ENCODE assay signal across 15 cellular contexts in genomic region chr6:46993846-46994245, GRCh38. TPM values are rescaled to one million over a fixed set of nuclear protein-coding genes. Genes with fewer than 3 reads are reported as not detected.
A peak's percentile ranks its signal among the peaks of the same experiment; 100 is the strongest.
DNase-seq lines count a peak whose midpoint lies in the region; ATAC-seq and TF ChIP-seq lines count a peak whose summit lies in the region.
"Had no signal": no experiment of that assay in that cellular context is flagged by ENCODE, and none has a peak within 500 bp of the region (broad histone marks: within the 10 kb centered on the region; RNA-seq: fewer than 3 reads in every experiment).

No MANE protein-coding gene starts in this region.

- H3K4me2 ChIP-seq in GM23248 (ENCODE audit: unreplicated experiment) (no peak overlapping the region), fibroblast of lung (ENCODE audit: extremely low read depth, insufficient read depth, low read length) (no peak overlapping the region), OCI-LY7 (ENCODE audit: low read length) (no peak overlapping the region)

- H2AFZ ChIP-seq in GM23248 (no peak overlapping the region), fibroblast of lung (ENCODE audit: low read length) (no peak overlapping the region), OCI-LY7 (ENCODE audit: low read length) (no peak overlapping the region)

- H3K9ac ChIP-seq in GM23248 (no peak overlapping the region), fibroblast of lung (ENCODE audit: insufficient read depth, low read length) (no peak overlapping the region)

- H3K79me2 ChIP-seq in GM23248 (ENCODE audit: insufficient read depth) (no peaks in the 10 kb centered on the region), fibroblast of lung (ENCODE audit: control insufficient read depth, insufficient read depth, low read length) (no peaks in the 10 kb centered on the region), OCI-LY7 (ENCODE audit: insufficient read depth, low read depth, low read length) (no peaks in the 10 kb centered on the region)

- intact Hi-C loops in OCI-LY7 (cut with micrococcal nuclease; ENCODE audit: unreplicated experiment) = no loop called here

- no peaks in the 10 kb centered on the region for H3K9me3 ChIP-seq in GM23248 (ENCODE audit: low read depth)
- no peaks in the 10 kb centered on the region for H3K9me3 ChIP-seq in fibroblast of lung (ENCODE audit: control insufficient read depth, insufficient read depth, low read depth, low read length)
- no peaks in the 10 kb centered on the region for H3K9me3 ChIP-seq in OCI-LY7 (ENCODE audit: low read length)

- peak; percentile 81 for DNase-seq in GM23248
- DNase-seq in RWPE1 (ENCODE audit: low spot score) = peak; percentile 90
- DNase-seq in fibroblast of lung (ENCODE audit: low read depth in 2 of 2) = peak; percentile 35 to 99
- DNase-seq in retinal pigment epithelial cell (ENCODE audit: low read depth) = peak; percentile 30
- DNase-seq in OCI-LY7 (ENCODE audit: low spot score) = no peak
- DNase-seq in G401 (ENCODE audit: low spot score) = no peak
- DNase-seq: activated CD4-positive, alpha-beta T cell treated with anti-CD3 and anti-CD28 coated beads, Interleukin-2, amount 10 ng/mL, durations not matched to agents 24 days and 14 days; NCI-H1105 treated with DMSO at 0.1 percent for 48 hours; NCI-H526 treated with DMSO at 0.1 percent for 48 hours; posterior cingulate gyrus had no signal

- no peaks in the 10 kb centered on the region for H3F3A ChIP-seq in GM23248 (ENCODE audit: insufficient read depth)

- H3K9me2 ChIP-seq in GM23248 (ENCODE audit: insufficient read depth) = no peaks in the 10 kb centered on the region
- H3K9me2 ChIP-seq in OCI-LY7 (ENCODE audit: insufficient read depth, low read length) = no peaks in the 10 kb centered on the region

- H3K4me1 ChIP-seq in GM23248 (ENCODE audit: insufficient read depth) = 0 out of 2 replicates have a peak, but pooled peaks cover 5% of the 10 kb centered on the region
- peaks cover 2% of the 10 kb centered on the region for H3K4me1 ChIP-seq in fibroblast of lung (ENCODE audit: control insufficient read depth, extremely low read depth, insufficient read depth, low read length)
- H3K4me1 ChIP-seq in OCI-LY7 (ENCODE audit: insufficient read depth, low read length, poor library complexity, severe bottlenecking) = no peaks in the 10 kb centered on the region

- no peak overlapping the region for H3K27ac ChIP-seq in GM23248
- H3K27ac ChIP-seq in RWPE1 = no peak overlapping the region
- H3K27ac ChIP-seq in fibroblast of lung (ENCODE audit: insufficient read depth, low read length) = no peak overlapping the region
- H3K27ac ChIP-seq in OCI-LY7 (ENCODE audit: low read depth, low read length, poor library complexity, severe bottlenecking) = no peak overlapping the region

- POLR2A ChIA-PET in RWPE1 (lab: Yijun Ruan, JAX; ENCODE audit: low non-redundant PET) (interaction anchor here (0.5 kb wide), 1 partner anchor 9 kb away, joined by 6 read pairs; no protein-coding TSS in a partner anchor), OCI-LY7 (lab: Charles Lee) (interaction anchor here (0.6 kb wide), 1 partner anchor 38 kb away, joined by 3 read pairs; no protein-coding TSS in a partner anchor)

- H3K36me3 ChIP-seq in GM23248 (ENCODE audit: low read depth) (no peaks in the 10 kb centered on the region), fibroblast of lung (ENCODE audit: control insufficient read depth, insufficient read depth, low read length) (no peaks in the 10 kb centered on the region), OCI-LY7 (ENCODE audit: insufficient read depth, low read length) (no peaks in the 10 kb centered on the region)

- H4K20me1 ChIP-seq in GM23248 (ENCODE audit: insufficient read depth) (no peaks in the 10 kb centered on the region), fibroblast of lung (ENCODE audit: control insufficient read depth, extremely low read depth, insufficient read depth, low read length) (no peaks in the 10 kb centered on the region), OCI-LY7 (ENCODE audit: insufficient read depth, low read length) (no peaks in the 10 kb centered on the region)

- no peak overlapping the region for H3K4me3 ChIP-seq in GM23248
- no peak overlapping the region for H3K4me3 ChIP-seq in fibroblast of lung (replicated peaks in 1 of 4; ENCODE audit: control extremely low read depth in 1 of 4, insufficient read depth in 1 of 4, low read depth in 3 of 4, low read length in 4 of 4)
- no peak overlapping the region for H3K4me3 ChIP-seq in retinal pigment epithelial cell (ENCODE audit: low read length)
- no peak overlapping the region for H3K4me3 ChIP-seq in OCI-LY7 (ENCODE audit: low read depth, low read length, poor library complexity, severe bottlenecking)

- ATAC-seq in HG02840 (IDR thresholded peaks at IDR 0.05; ENCODE audit: low FRiP score, unreplicated experiment) (no peak), GM18867 (IDR thresholded peaks at IDR 0.05; ENCODE audit: unreplicated experiment) (no peak)

- CTCF ChIA-PET in RWPE1 (lab: Yijun Ruan, JAX) (interaction anchor here (0.8 to 1.3 kb wide), 2 partner anchors 49 to 145 kb away, joined by 4 to 7 read pairs; no protein-coding TSS in a partner anchor), OCI-LY7 (lab: Charles Lee; ENCODE audit: unreplicated experiment) (no interaction called here)

- 0 out of 2 replicates have a peak, but pooled peaks cover 4% of the 10 kb centered on the region for H3K27me3 ChIP-seq in GM23248 (replicated peaks; ENCODE audit: insufficient read depth)
- no peaks in the 10 kb centered on the region for H3K27me3 ChIP-seq in fibroblast of lung (ENCODE audit: control insufficient read depth, insufficient read depth, low read length)

- in situ Hi-C loops in GM23248 (cut with MboI) = no loop called here
- in situ Hi-C loops in G401 (cut with HindIII; ENCODE audit: low sequenced_read_pairs) = no loop called here

- 57 to 61% methylated on average over 3 of the region's 3 CpGs for WGBS in GM23248 (ENCODE audit: low coverage in 1 of 2, low lambda C conversion rate in 2 of 2, missing lambda C conversion rate in 2 of 2), 2 experiments

- no TSS peak for BruUV-seq in OCI-LY7 (replicated peaks; lab: Mats Ljungman, UMichigan)

- TF ChIP-seq CTCF in RWPE1 (conservative IDR thresholded peaks at IDR 0.05; ENCODE audit: low read depth) = no peak
- no peak for TF ChIP-seq CTCF in fibroblast of lung (conservative IDR thresholded peaks at IDR 0.05 in 1 of 2, IDR thresholded peaks at IDR 0.05 in 1 of 2; ENCODE audit: low read depth in 1 of 2, low read length in 2 of 2)
- no peak for TF ChIP-seq CTCF in retinal pigment epithelial cell (conservative IDR thresholded peaks at IDR 0.05; ENCODE audit: low read depth, low read length)
- no peak for TF ChIP-seq CTCF in OCI-LY7 (conservative IDR thresholded peaks at IDR 0.05; ENCODE audit: low read length)

RNA-seq across cellular contexts. Expression of gene ADGRF1, which starts 48.3 kb away (rescaled TPM):
- not detected in 2 replicates for total RNA-seq in GM23248 (2014; rRNA removed; shearing (Covaris generic))
- not detected in 2 replicates for polyA plus RNA-seq in GM23248 (2016; fragmentation: Nextera tagmentation; extraction: Ambion mirVana)
- total RNA-seq in fibroblast of lung = not detected in 2 replicates
- polyA plus RNA-seq in fibroblast of lung = not detected in 2 replicates
- polyA plus RNA-seq in fibroblast of lung (2012) = not detected in 2 replicates
- polyA minus RNA-seq in fibroblast of lung (ENCODE audit: low replicate concordance) = not detected in 2 replicates
- not detected in 2 replicates for total RNA-seq in OCI-LY7 (2014; rRNA removed; shearing (Covaris generic))
- total RNA-seq in OCI-LY7 (2022) = not detected in 2 replicates
- not detected in 2 replicates for total RNA-seq in G401 (2014; rRNA removed; shearing (Covaris generic))
- total RNA-seq: activated CD4-positive, alpha-beta T cell treated with anti-CD3 and anti-CD28 coated beads, Interleukin-2, amount 10 ng/mL, durations not matched to agents 24 days and 14 days; activated T-helper 2 cell treated with anti-CD3 and anti-CD28 coated beads, Interferon-gamma antibody, Interleukin-2, Interleukin-4, amounts not matched to agents 10 μg/mL and 5 μg/mL and 100 μg/mL, durations not matched to agents 14 hours and 24 hours and 36 hours; lung microvascular endothelial cell; subcutaneous adipose tissue had no signal

Comparison
In these comparisons a context has a peak if more than half of its experiments do, and no peak if none do; other contexts are left out.
1. DNase-seq: peak in GM23248 (single experiment), RWPE1 (single experiment), fibroblast of lung (2 of 2) and retinal pigment epithelial cell (single experiment); none in OCI-LY7 (single experiment) and G401 (single experiment).